18 cellular contexts compared by ENCODE assay signal in genomic region chr20:42379385-42379784, GRCh38.
A peak's percentile ranks its signal among the peaks of the same experiment; 100 is the strongest.
DNase-seq lines count a peak whose midpoint lies in the region; ATAC-seq, FAIRE-seq and TF ChIP-seq lines count a peak whose summit lies in the region.
"Had no signal": no experiment of that assay in that cellular context is flagged by ENCODE, and none has a peak within 500 bp of the region (broad histone marks: within the 10 kb centered on the region; RNA-seq: fewer than 3 reads in every experiment).

No MANE protein-coding gene starts in this region.

- no peak overlapping the region for H3K18ac ChIP-seq in H1 (ENCODE audit: extremely low read depth, low read length)

- FAIRE-seq in H1 (lab: Jason Lieb, UNC): no peak
- FAIRE-seq: GM12891, GM19239, H54 had no signal

- TF ChIP-seq CTCF in WTC11 (IDR thresholded peaks at IDR 0.05): no peak
- TF ChIP-seq CTCF in H1 (IDR thresholded peaks at IDR 0.05; ENCODE audit: control extremely low read depth in 1 of 3, insufficient read depth in 1 of 3, low read depth in 1 of 3, low read length in 3 of 3): peak in 2 of 3 experiments; percentile 3; a peak in 1 of 4 replicates
- no peak for TF ChIP-seq CTCF in omental fat pad (IDR thresholded peaks at IDR 0.05)
- TF ChIP-seq CTCF in PC-3 (conservative IDR thresholded peaks at IDR 0.05; ENCODE audit: low read depth, low read length): no peak

- H4K20me1 ChIP-seq in H1 (replicated peaks in 1 of 2; ENCODE audit: control insufficient read depth in 1 of 2, insufficient read depth in 2 of 2, low read length in 2 of 2): no peaks in the 10 kb centered on the region
- H4K20me1 ChIP-seq in PC-3 (ENCODE audit: low read length): no peaks in the 10 kb centered on the region

- H4K5ac ChIP-seq in H1 (ENCODE audit: insufficient read length, low read depth, low read length): no peak overlapping the region

- H3K27me3 ChIP-seq in H1 (replicated peaks in 1 of 4; ENCODE audit: control insufficient read depth in 3 of 4, extremely low read depth in 1 of 4, insufficient read depth in 3 of 4, low read length in 3 of 4) (no peaks in the 10 kb centered on the region), PC-3 (ENCODE audit: low read length) (no peaks in the 10 kb centered on the region)

- H3K9me2 ChIP-seq in PC-3 (replicated peaks; ENCODE audit: low read length): no peaks in the 10 kb centered on the region

- H3K9me3 ChIP-seq in H1 (ENCODE audit: insufficient read depth in 2 of 2, low read depth in 1 of 2, low read length in 1 of 2) (no peaks in the 10 kb centered on the region), PC-3 (ENCODE audit: low read length) (peaks cover 33% of the 10 kb centered on the region)

- ATAC-seq in WTC11 (peak; percentile 72), omental fat pad (ENCODE audit: low FRiP score) (peak; percentile 66), PC-3 (no peak), GM18498 (IDR thresholded peaks at IDR 0.05; ENCODE audit: unreplicated experiment) (no peak)
- no peak for ATAC-seq in stimulated activated naive CD8-positive, alpha-beta T cell treated with anti-CD3 and anti-CD28 coated beads, Interleukin-15, Interleukin-2, amounts not matched to agents 100 U/mL and 50 U/mL, for 24 hours

- no peak overlapping the region for H3K27ac Mint-ChIP-seq in WTC11

- H2AFZ ChIP-seq in H1 (ENCODE audit: low read length) (no peak overlapping the region), PC-3 (ENCODE audit: low read length) (no peak overlapping the region)
- H2AFZ ChIP-seq: GM23248 had no signal

- CTCF ChIA-PET in WTC11 (lab: Charles Lee) (interaction anchor here (1.2 kb wide), 1 partner anchor 809 kb away, joined by 3 read pairs; no protein-coding TSS in a partner anchor), H1 (lab: Charles Lee; ENCODE audit: partially characterized antibody) (interaction anchor here (1.2 to 1.7 kb wide), 3 partner anchors 19 to 811 kb away, joined by 3 to 5 read pairs (median 3); partner anchors contain the start of gene PTPRT), PC-3 (lab: Charles Lee) (no interaction called here)

- no peak overlapping the region for H3K14ac ChIP-seq in H1 (ENCODE audit: insufficient read length)

- 90% methylated on average over 4 of the region's 4 CpGs; no CpG with 5 or more reads in 1 of the 2 experiments for WGBS in H1 (ENCODE audit: extremely low coverage in 1 of 2, insufficient coverage in 1 of 2, insufficient read length in 1 of 2, insufficient replicate concordance in 2 of 2, low coverage in 1 of 2, low lambda C conversion rate in 2 of 2, missing lambda C conversion rate in 1 of 2), 2 experiments

- no peak overlapping the region for H2BK5ac ChIP-seq in H1 (ENCODE audit: low read depth, low read length)

- H3K56ac ChIP-seq in H1 (replicated peaks; ENCODE audit: insufficient read length, low read depth, low read length): no peak overlapping the region

- peaks cover 7% of the 10 kb centered on the region; the same call in 1 of the 2 replicates for H3K4me1 Mint-ChIP-seq in WTC11
- H3K4me1 Mint-ChIP-seq: CD4-positive, alpha-beta memory T cell had no signal

- no peak overlapping the region for H2BK15ac ChIP-seq in H1 (ENCODE audit: low read length)

- no peak overlapping the region for H3K23ac ChIP-seq in H1 (ENCODE audit: insufficient read length)

- peaks cover 0 to 5% (median 1%) of the 10 kb centered on the region in 4 experiments; a peak in 1 of 7 replicates for H3K4me1 ChIP-seq in H1 (replicated peaks in 1 of 4; ENCODE audit: control insufficient read depth in 3 of 4, insufficient read depth in 4 of 4, low read length in 3 of 4)
- H3K4me1 ChIP-seq in PC-3 (ENCODE audit: insufficient read depth, low read length): no peaks in the 10 kb centered on the region

- H3K23me2 ChIP-seq in H1 (ENCODE audit: low read depth, low read length): no peaks in the 10 kb centered on the region; the same call in 1 of the 2 replicates

- H3K36me3 ChIP-seq in H1 (ENCODE audit: control insufficient read depth in 2 of 4, insufficient read depth in 4 of 4, low read length in 3 of 4): no peaks in the 10 kb centered on the region
- H3K36me3 ChIP-seq in PC-3 (ENCODE audit: low read depth, low read length): no peaks in the 10 kb centered on the region

- 0 out of 2 replicates have a peak, but pooled peaks cover 4% of the 10 kb centered on the region for H3K9me3 Mint-ChIP-seq in WTC11

- H3F3A ChIP-seq in PC-3 (ENCODE audit: low read length, unreplicated experiment): no peaks in the 10 kb centered on the region

- H2BK20ac ChIP-seq in H1 (ENCODE audit: low read length): no peak overlapping the region

- POLR2A ChIA-PET in WTC11 (lab: Charles Lee): no interaction called here
- POLR2A ChIA-PET in H1 (lab: Charles Lee; ENCODE audit: partially characterized antibody): no interaction called here
- POLR2A ChIA-PET in PC-3 (lab: Charles Lee; ENCODE audit: unreplicated experiment): no interaction called here

- no TSS peak for BruUV-seq in PC-3 (replicated peaks; lab: Mats Ljungman, UMichigan)

- H3K4me3 ChIP-seq in H1 (ENCODE audit: extremely low read depth in 1 of 4, insufficient read depth in 2 of 4, low read depth in 3 of 4, low read length in 4 of 4) (no peak overlapping the region), PC-3 (ENCODE audit: low read length) (no peak overlapping the region)
- H3K4me3 ChIP-seq: GM23248 had no signal

- no peak overlapping the region for H3K4me2 ChIP-seq in H1 (ENCODE audit: insufficient read depth in 1 of 2, low read depth in 2 of 2, low read length in 2 of 2)
- H3K4me2 ChIP-seq in PC-3 (ENCODE audit: low read length): no peak overlapping the region

- TF ChIP-seq POLR2A in H1 (IDR thresholded peaks at IDR 0.05; ENCODE audit: control extremely low read depth in 1 of 2, low read depth in 2 of 2, low read length in 2 of 2): no peak

- H2BK12ac ChIP-seq in H1 (ENCODE audit: low read depth, low read length): no peak overlapping the region

- H3K79me2 ChIP-seq in H1 (ENCODE audit: control insufficient read depth in 1 of 2, insufficient read depth in 2 of 2, low read length in 2 of 2) (no peaks in the 10 kb centered on the region), PC-3 (ENCODE audit: low read length) (no peaks in the 10 kb centered on the region)

- no peak overlapping the region for H4K91ac ChIP-seq in H1 (replicated peaks; ENCODE audit: insufficient read length, low read length)

- H4K8ac ChIP-seq in H1 (ENCODE audit: extremely low read depth, insufficient read depth, low read length): no peak overlapping the region

- no peak for TF ChIP-seq EP300 in H1 (IDR thresholded peaks at IDR 0.05; ENCODE audit: borderline replicate concordance in 1 of 2, low read depth in 2 of 2, low read length in 2 of 2)

- H3K27me3 Mint-ChIP-seq in WTC11 (ENCODE audit: low read depth): no peaks in the 10 kb centered on the region; the same call in 1 of the 2 replicates

- no peak overlapping the region for H2AK5ac ChIP-seq in H1 (ENCODE audit: low read depth, low read length)

- H3K36me3 Mint-ChIP-seq in WTC11: no peaks in the 10 kb centered on the region
- H3K36me3 Mint-ChIP-seq: CD4-positive, alpha-beta memory T cell had no signal

- H3K27ac ChIP-seq in H1 (ENCODE audit: low read depth, low read length): no peak overlapping the region
- no peak overlapping the region for H3K27ac ChIP-seq in PC-3 (ENCODE audit: low read length)
- H3K27ac ChIP-seq: GM23248 had no signal

- intact Hi-C loops in PC-3 (cut with micrococcal nuclease): no loop called here

- DNase-seq in WTC11 (ENCODE audit: low spot score) (no peak), H1 (ENCODE audit: low read depth in 1 of 2, low spot score in 2 of 2) (no peak), omental fat pad (ENCODE audit: low spot score) (no peak), PC-3 (no peak)
- no peak for DNase-seq in stimulated activated naive CD8-positive, alpha-beta T cell treated with anti-CD3 and anti-CD28 coated beads, Interleukin-15, Interleukin-2, amounts not matched to agents 100 U/mL and 50 U/mL, for 24 hours
- DNase-seq in activated naive CD4-positive, alpha-beta T cell treated with Interleukin-2 at 50 U/mL for 16 hours: no peak
- DNase-seq: Calu3; CD4-positive, alpha-beta memory T cell; COR-L47; DMS53; DMS79 treated with DMSO at 0.1 percent for 48 hours; GF-D8; GM23248; HCEC 1CT had no signal

- H3K9ac ChIP-seq in H1 (replicated peaks in 1 of 4; ENCODE audit: extremely low read depth in 1 of 4, low read depth in 3 of 4, low read length in 3 of 4) (no peak overlapping the region), PC-3 (ENCODE audit: low read length) (no peak overlapping the region)
- H3K9ac ChIP-seq: GM23248 had no signal

- TF ChIP-seq RAD21 in H1 (IDR thresholded peaks at IDR 0.05 in 1 of 2, conservative IDR thresholded peaks at IDR 0.05 in 1 of 2; ENCODE audit: low read depth in 2 of 2, low read length in 2 of 2): peak; percentile 29 to 48; a peak in 3 of 4 replicates

- no peaks in the 10 kb centered on the region for H3K79me1 ChIP-seq in H1 (ENCODE audit: low read depth, low read length)

- H3K4ac ChIP-seq in H1 (replicated peaks; ENCODE audit: insufficient read length, low read depth, low read length): no peak overlapping the region

- H3K4me3 Mint-ChIP-seq in WTC11: no peak overlapping the region
- H3K4me3 Mint-ChIP-seq: CD4-positive, alpha-beta memory T cell had no signal

- no peak overlapping the region for H2BK120ac ChIP-seq in H1 (replicated peaks; ENCODE audit: low read depth, low read length)

TF ChIP-seq in WTC11, 78 proteins besides CTCF, POLR2A, EP300 and RAD21:
- no peak for TF ChIP-seq CDX4 (CRISPR knock-in tag; IDR thresholded peaks at IDR 0.05; ENCODE audit: borderline replicate concordance)
- no peak for TF ChIP-seq ZBTB21 (CRISPR knock-in tag; IDR thresholded peaks at IDR 0.05; ENCODE audit: borderline replicate concordance)
- TF ChIP-seq ZNF219 (CRISPR knock-in tag; IDR thresholded peaks at IDR 0.05; ENCODE audit: borderline replicate concordance): no peak

Comparison
In these comparisons a context has a peak if more than half of its experiments do, and no peak if none do; other contexts are left out.
1. ATAC-seq: peak in WTC11 (single experiment) and omental fat pad (single experiment); none in stimulated activated naive CD8-positive, alpha-beta T cell treated with anti-CD3 and anti-CD28 coated beads, Interleukin-15, Interleukin-2, amounts not matched to agents 100 U/mL and 50 U/mL, for 24 hours (single experiment), PC-3 (single experiment) and GM18498 (single experiment).
2. CTCF ChIP-seq: peak in H1 (2 of 3); none in WTC11 (single experiment), omental fat pad (0 of 3) and PC-3 (single experiment).
3. Of the 9 proteins assayed by ChIP-seq in both WTC11 and H1: peak only in WTC11: none; only in H1: CTCF; in both: none; in neither: 8.